ENCODE assay signal across 28 cellular contexts in the genomic region with DNA sequence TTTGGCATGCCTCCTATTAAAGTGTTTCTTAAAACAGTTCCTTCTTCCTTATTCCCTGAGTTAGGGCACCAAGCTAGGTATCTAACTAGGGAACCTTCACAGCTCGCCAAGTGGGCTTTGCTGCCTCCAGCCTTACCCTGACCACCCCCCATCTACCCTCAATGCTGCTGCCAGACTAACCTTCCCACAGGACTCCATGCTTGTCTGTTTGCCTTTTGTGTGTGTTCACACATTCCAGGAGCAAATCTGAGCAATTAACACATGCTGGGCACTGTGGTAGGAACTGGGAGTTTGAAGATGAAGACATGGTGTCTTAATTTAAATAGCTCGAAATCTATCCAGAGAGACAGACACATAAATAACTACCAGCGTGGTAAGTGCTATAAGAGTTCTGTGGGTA.
"Had no signal": no experiment of that assay in that cellular context is flagged by ENCODE, and none has a peak within 500 bp of the region (broad histone marks: within the 10 kb centered on the region; RNA-seq: fewer than 3 reads in every experiment).

No MANE protein-coding gene starts in this region.

- H3K9ac ChIP-seq: neural progenitor cell, parathyroid adenoma had no signal

- H3K9me3 ChIP-seq: ovary, psoas muscle, right lobe of liver, sigmoid colon, suprapubic skin, testis, tibial artery, upper lobe of left lung, vagina had no signal

- H2AFZ ChIP-seq: neural progenitor cell, parathyroid adenoma had no signal

- H3K4me1 Mint-ChIP-seq: natural killer cell; stimulated activated effector memory CD8-positive, alpha-beta T cell treated with anti-CD3 and anti-CD28 coated beads, Interleukin-12 subunit alpha, Interleukin-12 subunit beta, amount 100 ng/mL, for 72 hours; stimulated activated naive CD8-positive, alpha-beta T cell treated with anti-CD3 and anti-CD28 coated beads, Interleukin-15, amount 100 ng/mL, for 72 hours had no signal

- DNase-seq: natural killer cell; occipital lobe; ovary; posterior cingulate gyrus; psoas muscle; right cardiac atrium; right lobe of liver; sigmoid colon; small intestine; stimulated activated CD4-positive, alpha-beta T cell treated with anti-CD3 and anti-CD28 coated beads, Interleukin-15, amount 100 ng/mL, for 24 hours; stimulated activated CD4-positive, alpha-beta T cell treated with anti-CD3 and anti-CD28 coated beads, Interleukin-2, amount 100 ng/mL, for 24 hours; stimulated activated CD4-positive, alpha-beta T cell treated with anti-CD3 and anti-CD28 coated beads, Interleukin-2, amount 100 ng/mL, for 48 hours; stimulated activated CD4-positive, alpha-beta T cell treated with anti-CD3 and anti-CD28 coated beads, Interleukin-4, amount 100 ng/mL, for 24 hours; stimulated activated naive CD4-positive, alpha-beta T cell; stimulated activated naive CD8-positive, alpha-beta T cell treated with anti-CD3 and anti-CD28 coated beads, Interleukin-15, amount 100 ng/mL, for 72 hours; stimulated activated naive CD8-positive, alpha-beta T cell treated with anti-CD3 and anti-CD28 coated beads, Interleukin-15, Interleukin-2, amounts not matched to agents 100 U/mL and 50 U/mL, for 24 hours; substantia nigra; testis; tibial artery; trophoblast cell; upper lobe of left lung had no signal

- ATAC-seq: natural killer cell; psoas muscle; right cardiac atrium; right lobe of liver; stimulated activated effector memory CD8-positive, alpha-beta T cell treated with anti-CD3 and anti-CD28 coated beads, Interleukin-12 subunit alpha, Interleukin-12 subunit beta, amount 100 ng/mL, for 72 hours; stimulated activated naive CD8-positive, alpha-beta T cell treated with anti-CD3 and anti-CD28 coated beads, Interleukin-15, amount 100 ng/mL, for 72 hours; stimulated activated naive CD8-positive, alpha-beta T cell treated with anti-CD3 and anti-CD28 coated beads, Interleukin-15, Interleukin-2, amounts not matched to agents 100 U/mL and 50 U/mL, for 24 hours had no signal

- H3K27me3 Mint-ChIP-seq: progenitor cell of endocrine pancreas; stimulated activated naive CD8-positive, alpha-beta T cell treated with anti-CD3 and anti-CD28 coated beads, Interleukin-15, amount 100 ng/mL, for 72 hours had no signal

- H3K9me3 Mint-ChIP-seq: nephron; stimulated activated naive CD8-positive, alpha-beta T cell treated with anti-CD3 and anti-CD28 coated beads, Interleukin-15, amount 100 ng/mL, for 72 hours had no signal

- H3K4me2 ChIP-seq: neural progenitor cell had no signal

- H3K27ac Mint-ChIP-seq: natural killer cell; neural progenitor cell; progenitor cell of endocrine pancreas; stimulated activated effector memory CD8-positive, alpha-beta T cell treated with anti-CD3 and anti-CD28 coated beads, Interleukin-12 subunit alpha, Interleukin-12 subunit beta, amount 100 ng/mL, for 72 hours had no signal

- H3K79me2 ChIP-seq: parathyroid adenoma had no signal

- H3K4me1 ChIP-seq: neural progenitor cell, parathyroid adenoma, psoas muscle, sigmoid colon, suprapubic skin, testis, tibial artery, upper lobe of left lung, vagina had no signal

- H3K4me3 Mint-ChIP-seq: natural killer cell; nephron; neural progenitor cell; stimulated activated effector memory CD8-positive, alpha-beta T cell treated with anti-CD3 and anti-CD28 coated beads, Interleukin-12 subunit alpha, Interleukin-12 subunit beta, amount 100 ng/mL, for 72 hours; stimulated activated naive CD8-positive, alpha-beta T cell treated with anti-CD3 and anti-CD28 coated beads, Interleukin-15, amount 100 ng/mL, for 72 hours had no signal

- H3K36me3 ChIP-seq: neural progenitor cell, ovary, right lobe of liver, sigmoid colon, suprapubic skin, tibial artery, upper lobe of left lung, vagina had no signal

- H3K4me3 ChIP-seq: neural progenitor cell, ovary, psoas muscle, right lobe of liver, sigmoid colon, suprapubic skin, testis, tibial artery, upper lobe of left lung, vagina had no signal

- H3K36me3 Mint-ChIP-seq: natural killer cell; neural progenitor cell; stimulated activated effector memory CD8-positive, alpha-beta T cell treated with anti-CD3 and anti-CD28 coated beads, Interleukin-12 subunit alpha, Interleukin-12 subunit beta, amount 100 ng/mL, for 72 hours had no signal

- H3K27me3 ChIP-seq: ovary, right lobe of liver, sigmoid colon, suprapubic skin, testis, tibial artery, upper lobe of left lung, vagina had no signal

- H3K27ac ChIP-seq: neural progenitor cell, ovary, parathyroid adenoma, psoas muscle, right lobe of liver, sigmoid colon, suprapubic skin, testis, tibial artery, upper lobe of left lung, vagina had no signal
